Comparison of ENCODE assay signal across 3 cellular contexts in the genomic region with DNA sequence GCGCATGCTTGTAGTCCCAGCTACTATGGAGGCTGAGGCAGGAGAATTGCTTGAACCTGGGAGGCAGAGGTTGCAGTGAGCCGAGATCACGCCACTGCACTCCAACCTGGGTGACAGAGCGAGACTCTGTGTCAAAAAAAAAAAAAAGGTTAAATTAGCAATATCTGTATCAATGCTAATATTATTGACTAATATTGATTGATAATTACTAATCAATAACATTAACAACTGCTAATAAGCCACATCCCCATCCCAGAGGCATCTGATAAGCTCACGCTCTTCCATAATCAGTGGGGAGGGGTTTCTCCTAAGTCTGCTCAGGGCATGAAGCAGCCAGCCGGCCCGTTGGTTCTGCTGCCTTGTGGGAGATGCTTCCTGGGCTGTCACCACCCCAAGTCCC. TPM values are rescaled to one million over a fixed set of nuclear protein-coding genes. Genes with fewer than 3 reads are reported as not detected.
"Had no signal": no experiment of that assay in that cellular context is flagged by ENCODE, and none has a peak within 500 bp of the region (broad histone marks: within the 10 kb centered on the region; RNA-seq: fewer than 3 reads in every experiment).

No MANE protein-coding gene starts in this region.

RNA-seq across cellular contexts. Expression of gene MYH14, which starts 24.7 kb away (rescaled TPM):
- total RNA-seq: LHCN-M2, M059J, MCF 10A had no signal
